5 cellular contexts compared by ENCODE assay signal in genomic region chr7:153993402-153993801, GRCh38. TPM values are rescaled to one million over a fixed set of nuclear protein-coding genes. Genes with fewer than 3 reads are reported as not detected.
"Had no signal": no experiment of that assay in that cellular context is flagged by ENCODE, and none has a peak within 500 bp of the region (broad histone marks: within the 10 kb centered on the region; RNA-seq: fewer than 3 reads in every experiment).

No MANE protein-coding gene starts in this region.

RNA-seq across cellular contexts. Expression of gene DPP6, which starts 58.8 kb away (rescaled TPM):
- total RNA-seq: HepG2, HT-29, HT1080, IMR-90, K562 had no signal
